Comparison of ENCODE assay signal across 8 cellular contexts in the genomic region with DNA sequence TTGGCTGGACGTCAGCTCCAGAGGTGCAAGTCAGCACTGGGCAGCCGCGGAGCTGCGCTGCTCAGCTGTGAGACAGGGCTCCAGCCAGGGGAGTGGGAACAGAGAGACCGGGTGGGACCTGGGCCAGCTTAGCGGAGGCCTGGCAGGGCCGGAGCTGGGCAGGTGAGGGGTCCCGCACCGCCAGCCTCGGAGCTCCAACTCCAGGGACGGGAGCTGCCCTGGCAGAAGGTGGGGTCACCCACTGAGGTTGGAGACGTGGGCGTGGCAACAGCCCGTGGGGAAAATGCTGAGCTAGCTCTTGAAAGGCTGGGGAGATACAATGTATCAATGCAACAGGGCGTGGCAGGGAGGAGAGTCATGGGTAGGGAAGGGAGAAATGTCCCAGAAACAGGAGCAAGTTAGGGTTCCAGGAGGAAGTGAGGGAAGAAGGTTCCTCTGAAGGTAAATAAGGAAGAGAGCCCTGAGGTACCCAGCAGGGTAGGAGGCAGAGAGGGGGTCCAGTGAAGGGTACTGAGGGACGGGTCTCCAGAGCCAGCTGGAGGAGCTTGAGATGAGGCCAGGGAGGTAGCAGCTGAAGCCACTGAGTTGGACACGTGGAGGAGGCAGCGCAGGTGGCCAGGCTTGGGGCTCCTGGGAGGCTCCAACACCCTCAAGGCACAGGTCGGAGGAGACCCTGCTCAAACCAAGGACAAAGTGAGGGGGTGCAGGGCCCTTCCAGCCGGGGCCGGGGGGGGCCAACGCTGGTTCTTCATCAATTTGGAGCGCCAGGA. TPM values are rescaled to one million over a fixed set of nuclear protein-coding genes. Genes with fewer than 3 reads are reported as not detected.
DNase-seq lines count a peak whose midpoint lies in the region; ATAC-seq and TF ChIP-seq lines count a peak whose summit lies in the region.

No MANE protein-coding gene starts in this region.

- H3K27ac ChIP-seq in transverse colon, result no peak overlapping the region

- no peak overlapping the region for H3K27ac Mint-ChIP-seq in activated naive CD4-positive, alpha-beta T cell treated with anti-CD3 and anti-CD28 coated beads for 36 hours
- H3K27ac Mint-ChIP-seq in activated naive CD4-positive, alpha-beta T cell treated with anti-CD3 and anti-CD28 coated beads, Interleukin-2, amount 50 U/mL, for 72 hours, result no peak overlapping the region
- no peak overlapping the region for H3K27ac Mint-ChIP-seq in activated CD8-positive, alpha-beta T cell treated with anti-CD3 and anti-CD28 coated beads, Interleukin-2, amount 10 ng/mL, durations not matched to agents 7 days and 5 days

- H3K9me3 ChIP-seq in transverse colon, result no peaks in the 10 kb centered on the region

- H3K27me3 ChIP-seq in transverse colon, result peaks cover 72% of the 10 kb centered on the region

- intact Hi-C loops in activated naive CD4-positive, alpha-beta T cell treated with anti-CD3 and anti-CD28 coated beads for 36 hours (cut with micrococcal nuclease), result loop anchor here (10.0 kb wide), 1 partner anchor 637 kb away; no protein-coding TSS in a partner anchor
- intact Hi-C loops in transverse colon (cut with DNase I; ENCODE audit: low total_unique reads), result no loop called here

- H3K4me3 Mint-ChIP-seq in activated naive CD4-positive, alpha-beta T cell treated with anti-CD3 and anti-CD28 coated beads for 36 hours, result peak overlapping the region; percentile 39
- H3K4me3 Mint-ChIP-seq in activated CD8-positive, alpha-beta T cell treated with anti-CD3 and anti-CD28 coated beads, Interleukin-2, amount 10 ng/mL, durations not matched to agents 7 days and 5 days, result peak overlapping the region; percentile 17

- TF ChIP-seq POLR2A in transverse colon (IDR thresholded peaks at IDR 0.05), result no peak

- TF ChIP-seq EP300 in transverse colon (IDR thresholded peaks at IDR 0.05; ENCODE audit: low read depth), result no peak

- H3K9me3 Mint-ChIP-seq in activated naive CD4-positive, alpha-beta T cell treated with anti-CD3 and anti-CD28 coated beads for 36 hours, result no peaks in the 10 kb centered on the region
- no peaks in the 10 kb centered on the region for H3K9me3 Mint-ChIP-seq in activated naive CD4-positive, alpha-beta T cell treated with anti-CD3 and anti-CD28 coated beads, Interleukin-2, amount 50 U/mL, for 72 hours
- H3K9me3 Mint-ChIP-seq in activated CD8-positive, alpha-beta T cell treated with anti-CD3 and anti-CD28 coated beads, Interleukin-2, amount 10 ng/mL, durations not matched to agents 7 days and 5 days (ENCODE audit: insufficient read depth), result no peaks in the 10 kb centered on the region

- POLR2A ChIA-PET in activated CD8-positive, alpha-beta T cell treated with anti-CD3 and anti-CD28 coated beads, Interleukin-2, amount 10 ng/mL, durations not matched to agents 7 days and 5 days (lab: Charles Lee), result no interaction called here

- H3K36me3 Mint-ChIP-seq in activated naive CD4-positive, alpha-beta T cell treated with anti-CD3 and anti-CD28 coated beads for 36 hours (ENCODE audit: low read depth), result no peaks in the 10 kb centered on the region
- H3K36me3 Mint-ChIP-seq in activated naive CD4-positive, alpha-beta T cell treated with anti-CD3 and anti-CD28 coated beads, Interleukin-2, amount 50 U/mL, for 72 hours, result no peaks in the 10 kb centered on the region
- H3K36me3 Mint-ChIP-seq in activated CD8-positive, alpha-beta T cell treated with anti-CD3 and anti-CD28 coated beads, Interleukin-2, amount 10 ng/mL, durations not matched to agents 7 days and 5 days (ENCODE audit: low read depth), result no peaks in the 10 kb centered on the region

- peaks cover 30% of the 10 kb centered on the region for H3K4me1 Mint-ChIP-seq in activated naive CD4-positive, alpha-beta T cell treated with anti-CD3 and anti-CD28 coated beads for 36 hours (ENCODE audit: low read depth)
- H3K4me1 Mint-ChIP-seq in activated CD8-positive, alpha-beta T cell treated with anti-CD3 and anti-CD28 coated beads, Interleukin-2, amount 10 ng/mL, durations not matched to agents 7 days and 5 days (ENCODE audit: low read depth), result peaks cover 32% of the 10 kb centered on the region

- ATAC-seq in activated naive CD4-positive, alpha-beta T cell treated with anti-CD3 and anti-CD28 coated beads, Interleukin-2, amount 50 U/mL, for 72 hours, result no peak
- ATAC-seq in activated CD8-positive, alpha-beta T cell treated with anti-CD3 and anti-CD28 coated beads, Interleukin-2, amount 10 ng/mL, durations not matched to agents 7 days and 5 days, result no peak
- ATAC-seq in left lobe of liver, result no peak
- no peak for ATAC-seq in GM18511 (IDR thresholded peaks at IDR 0.05; ENCODE audit: unreplicated experiment)

- H3K4me3 ChIP-seq in transverse colon, result peak overlapping the region in 1 of 4 donors; percentile 58

- DNase-seq in activated naive CD4-positive, alpha-beta T cell treated with anti-CD3 and anti-CD28 coated beads for 36 hours, result peak; percentile 3
- no peak for DNase-seq in activated naive CD4-positive, alpha-beta T cell treated with anti-CD3 and anti-CD28 coated beads, Interleukin-2, amount 50 U/mL, for 72 hours (ENCODE audit: low spot score in 2 of 2)
- peak; percentile 16 for DNase-seq in activated CD8-positive, alpha-beta T cell treated with anti-CD3 and anti-CD28 coated beads, Interleukin-2, amount 10 ng/mL, durations not matched to agents 7 days and 5 days
- DNase-seq in left lobe of liver (ENCODE audit: low spot score), result peak; percentile 45
- peak; percentile 8 for DNase-seq in transverse colon
- no peak for DNase-seq in KBM-7
- DNase-seq in effector CD8-positive, alpha-beta T cell (lab: John Stamatoyannopoulos, UW), result no peak

- peaks cover 55% of the 10 kb centered on the region for H3K27me3 Mint-ChIP-seq in activated naive CD4-positive, alpha-beta T cell treated with anti-CD3 and anti-CD28 coated beads for 36 hours (ENCODE audit: low read depth)
- peaks cover 50% of the 10 kb centered on the region for H3K27me3 Mint-ChIP-seq in activated CD8-positive, alpha-beta T cell treated with anti-CD3 and anti-CD28 coated beads, Interleukin-2, amount 10 ng/mL, durations not matched to agents 7 days and 5 days (ENCODE audit: low read depth)

- peaks cover 4 to 36% (median 31%) of the 10 kb centered on the region in 4 donors for H3K4me1 ChIP-seq in transverse colon

- H3K36me3 ChIP-seq in transverse colon, result no peaks in the 10 kb centered on the region

- CTCF ChIA-PET in activated naive CD4-positive, alpha-beta T cell treated with anti-CD3 and anti-CD28 coated beads for 36 hours (lab: Charles Lee), result interaction anchor here (0.6 to 1.9 kb wide), 7 partner anchors 9 to 315 kb away, joined by 3 to 5 read pairs (median 4); no protein-coding TSS in a partner anchor
- CTCF ChIA-PET in activated CD8-positive, alpha-beta T cell treated with anti-CD3 and anti-CD28 coated beads, Interleukin-2, amount 10 ng/mL, durations not matched to agents 7 days and 5 days (lab: Charles Lee), result interaction anchor here (0.8 to 4.9 kb wide), 11 partner anchors 8 to 85 kb away, joined by 3 to 65 read pairs (median 3); no protein-coding TSS in a partner anchor

- no peak for TF ChIP-seq CTCF in transverse colon (IDR thresholded peaks at IDR 0.05)

- in situ Hi-C loops in transverse colon (cut with MboI; ENCODE audit: low pct_ligation_motif_present in 1 of 4, low pct_unique_long_range_greater_than_20kb in 1 of 4, low sequenced_read_pairs in 3 of 4) (loop anchor here in 1 of 4 donors (25.0 kb wide), 1 partner anchor 129 kb away; no protein-coding TSS in a partner anchor), KBM-7 (cut with MboI; ENCODE audit: low pct_unique_long_range_greater_than_20kb, low sequenced_read_pairs) (no loop called here)

- 63% methylated on average over 18 of the region's 23 CpGs; no CpG with 5 or more reads in 1 of the 2 donors for WGBS in transverse colon (ENCODE audit: low coverage in 1 of 2), 2 donors

RNA-seq across cellular contexts. Expression of gene NKD2, which starts 0.7 kb away (rescaled TPM):
- total RNA-seq in activated naive CD4-positive, alpha-beta T cell treated with anti-CD3 and anti-CD28 coated beads for 36 hours, result 1 to 10 TPM; 1.4 to 2.5 TPM
- total RNA-seq in activated naive CD4-positive, alpha-beta T cell treated with anti-CD3 and anti-CD28 coated beads, Interleukin-2, amount 50 U/mL, for 72 hours, result 10 to 100 TPM in 1 of 2 donors, 1 to 10 TPM in 1; 1.8 to 14.6 TPM
- total RNA-seq in activated CD8-positive, alpha-beta T cell treated with anti-CD3 and anti-CD28 coated beads, Interleukin-2, amount 10 ng/mL, durations not matched to agents 7 days and 5 days, result 1 to 10 TPM; 1.3 to 3.2 TPM
- total RNA-seq in left lobe of liver (1.6 TPM), transverse colon (under 1 TPM in 2 of 4 donors, not detected in 2; 0.41 to 0.80 TPM)

Comparison
In these comparisons a context has a peak if more than half of its experiments do, and no peak if none do; other contexts are left out.
1. DNase-seq: peak in activated naive CD4-positive, alpha-beta T cell treated with anti-CD3 and anti-CD28 coated beads for 36 hours (single experiment), activated CD8-positive, alpha-beta T cell treated with anti-CD3 and anti-CD28 coated beads, Interleukin-2, amount 10 ng/mL, durations not matched to agents 7 days and 5 days (single experiment), left lobe of liver (single experiment) and transverse colon (single experiment); none in activated naive CD4-positive, alpha-beta T cell treated with anti-CD3 and anti-CD28 coated beads, Interleukin-2, amount 50 U/mL, for 72 hours (0 of 2), KBM-7 (single experiment) and effector CD8-positive, alpha-beta T cell (single experiment).